ENCODE assay signal across 8 cellular contexts in the genomic region with DNA sequence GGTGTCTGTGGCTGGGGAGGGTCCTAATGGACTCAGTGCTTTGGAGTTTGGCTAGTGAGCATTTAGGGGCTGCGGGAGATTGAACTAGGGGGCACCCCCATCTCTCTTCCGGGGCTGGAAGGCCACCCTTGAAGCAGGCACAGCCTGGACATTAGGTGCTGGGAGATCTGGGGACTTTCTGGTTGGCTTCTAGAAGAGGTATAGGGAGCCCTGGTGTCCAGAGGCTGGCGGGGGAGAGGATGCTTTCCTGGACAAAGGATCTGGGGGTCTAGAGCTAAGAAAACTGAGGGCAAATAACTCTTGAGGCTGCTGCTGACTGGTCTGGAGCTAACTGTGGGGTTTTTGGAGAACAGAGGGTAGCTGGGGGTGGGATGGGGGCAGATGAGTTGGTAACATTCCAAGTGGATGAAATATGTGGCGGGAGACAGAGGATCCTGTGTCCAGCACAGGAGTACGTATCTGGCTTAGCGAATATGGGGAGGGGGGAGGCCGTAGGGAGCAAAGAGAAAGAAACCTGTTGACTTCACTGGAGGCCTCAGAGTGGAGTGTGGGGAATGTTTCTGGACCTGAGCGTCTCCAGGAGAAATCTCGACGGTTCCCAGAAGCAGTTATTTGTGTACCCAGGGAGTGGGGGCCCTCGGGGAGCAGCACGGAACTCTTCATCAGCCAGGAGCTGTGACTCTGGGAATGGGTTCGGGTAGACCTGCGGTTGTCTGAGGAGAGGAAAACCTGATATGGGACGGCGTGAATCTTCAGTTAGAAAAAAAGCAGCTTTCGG. TPM values are rescaled to one million over a fixed set of nuclear protein-coding genes. Genes with fewer than 3 reads are reported as not detected.
A peak's percentile ranks its signal among the peaks of the same experiment; 100 is the strongest.
DNase-seq lines count a peak whose midpoint lies in the region; ATAC-seq and TF ChIP-seq lines count a peak whose summit lies in the region.

No MANE protein-coding gene starts in this region.

- TF ChIP-seq CTCF in HCT116 (IDR thresholded peaks at IDR 0.05 in 2 of 3, conservative IDR thresholded peaks at IDR 0.05 in 1 of 3; ENCODE audit: borderline replicate concordance in 1 of 3, insufficient read depth in 1 of 3, low read depth in 2 of 3, low read length in 2 of 3) = no peak
- TF ChIP-seq CTCF in fibroblast of the aortic adventitia (IDR thresholded peaks at IDR 0.05; ENCODE audit: insufficient read depth, low read length) = no peak
- TF ChIP-seq CTCF in prostate gland (IDR thresholded peaks at IDR 0.05) = no peak

- CTCF ChIA-PET in HCT116 (lab: Charles Lee) = interaction anchor here (0.7 kb wide), 2 partner anchors 72 to 174 kb away, joined by 3 read pairs; no protein-coding TSS in a partner anchor

- 8% methylated on average over 17 of the region's 17 CpGs for WGBS in prostate gland

- H3K27me3 ChIP-seq in HCT116 (ENCODE audit: insufficient read depth, low read length) = no peaks in the 10 kb centered on the region
- no peaks in the 10 kb centered on the region for H3K27me3 ChIP-seq in prostate gland (replicated peaks; ENCODE audit: insufficient read depth)

- TF ChIP-seq RAD21 in HCT116 (IDR thresholded peaks at IDR 0.05; ENCODE audit: low read depth) = no peak

- no peaks in the 10 kb centered on the region for H4K20me1 ChIP-seq in HCT116 (ENCODE audit: insufficient read depth)

- TF ChIP-seq POLR2A in HCT116 (IDR thresholded peaks at IDR 0.05; ENCODE audit: borderline replicate concordance, extremely low read depth, insufficient read depth, insufficient read length) = no peak
- no peak for TF ChIP-seq POLR2A in prostate gland (IDR thresholded peaks at IDR 0.05)

- peak overlapping the region; percentile 85 for H3K4me2 ChIP-seq in HCT116 (ENCODE audit: low read length)

- RAD21 ChIA-PET in HCT116 (lab: Charles Lee; ENCODE audit: low non-redundant PET in 1 of 2, low total read pairs in 2 of 2, uncharacterized antibody in 2 of 2, unreplicated experiment in 2 of 2) = no interaction called here

- peaks cover 64% of the 10 kb centered on the region for H3K79me2 ChIP-seq in HCT116 (ENCODE audit: insufficient read depth, low read length)

- H3K4me3 ChIP-seq in HCT116 (replicated peaks in 1 of 2; ENCODE audit: low read depth in 1 of 2, low read length in 2 of 2) (peak overlapping the region; percentile 89 to 94), fibroblast of the aortic adventitia (ENCODE audit: low read depth, low read length) (peak overlapping the region; percentile 86), prostate gland (peak overlapping the region; percentile 95 to 97)

- peak overlapping the region; percentile 100 for H3K9ac ChIP-seq in HCT116 (ENCODE audit: low read length)

- peak; percentile 24 for DNase-seq in AG08396 (ENCODE audit: low spot score)
- DNase-seq in HCT116 (ENCODE audit: low read depth, low spot score) = no peak
- peak; percentile 59 for DNase-seq in activated CD8-positive, alpha-beta memory T cell treated with anti-CD3 and anti-CD28 coated beads for 24 hours
- DNase-seq in fibroblast of the aortic adventitia (ENCODE audit: low read depth) = peak; percentile 28
- DNase-seq in prostate gland (ENCODE audit: low spot score) = peak; percentile 26

- no peaks in the 10 kb centered on the region for H3K9me3 ChIP-seq in HCT116 (ENCODE audit: control insufficient read depth in 1 of 2, insufficient read depth in 1 of 2, low read depth in 1 of 2, low read length in 2 of 2)
- H3K9me3 ChIP-seq in prostate gland = no peaks in the 10 kb centered on the region

- BruUV-seq in HCT116 (replicated peaks; lab: Mats Ljungman, UMichigan) = no TSS peak

- H3K36me3 ChIP-seq in HCT116 (ENCODE audit: control insufficient read depth in 1 of 2, insufficient read depth in 2 of 2, low read length in 2 of 2) (peaks cover 22 to 26% of the 10 kb centered on the region in 2 experiments; a peak in 3 of 4 replicates), prostate gland (peaks cover 0 to 11% of the 10 kb centered on the region in 2 donors)

- no peaks in the 10 kb centered on the region for H3K9me2 ChIP-seq in HCT116 (ENCODE audit: insufficient read depth)

- POLR2A ChIA-PET in HCT116 (lab: Charles Lee) = no interaction called here

- H2AFZ ChIP-seq in HCT116 (ENCODE audit: low read depth, low read length, poor library complexity, severe bottlenecking) = no peak overlapping the region

- H3K27ac ChIP-seq in HCT116 (ENCODE audit: low read depth, low read length) (peak overlapping the region; percentile 100), prostate gland (peak overlapping the region; percentile 99 to 100)

- intact Hi-C loops in HCT116 (cut with micrococcal nuclease) (no loop called here), prostate gland (cut with DNase I) (loop anchor here (2.0 kb wide), 1 partner anchor 43 kb away; no protein-coding TSS in a partner anchor)

- H3K4me1 ChIP-seq in HCT116 (ENCODE audit: control insufficient read depth in 1 of 2, insufficient read depth in 2 of 2, low read length in 2 of 2) = peaks cover 3 to 21% of the 10 kb centered on the region in 2 experiments; a peak in 3 of 4 replicates
- peaks cover 19% of the 10 kb centered on the region for H3K4me1 ChIP-seq in prostate gland (replicated peaks)

- ATAC-seq in HCT116 (no peak), GM19467 (IDR thresholded peaks at IDR 0.05; ENCODE audit: unreplicated experiment) (no peak), HG03432 (IDR thresholded peaks at IDR 0.05; ENCODE audit: unreplicated experiment) (no peak), HG02571 (IDR thresholded peaks at IDR 0.05; ENCODE audit: unreplicated experiment) (no peak)

TF ChIP-seq in HCT116, 20 proteins besides CTCF, POLR2A, EP300 and RAD21:
- no peak for TF ChIP-seq POLR2AphosphoS5 (IDR thresholded peaks at IDR 0.05; ENCODE audit: low read depth, low read length)
- no peak for TF ChIP-seq TCF7L2 (IDR thresholded peaks at IDR 0.05; ENCODE audit: borderline replicate concordance, extremely low read depth, insufficient read depth, insufficient read length)
- no peak for TF ChIP-seq YY1 (IDR thresholded peaks at IDR 0.05; ENCODE audit: extremely low read depth, insufficient replicate concordance, low read depth, low read length)
- TF ChIP-seq, protein P1, sequence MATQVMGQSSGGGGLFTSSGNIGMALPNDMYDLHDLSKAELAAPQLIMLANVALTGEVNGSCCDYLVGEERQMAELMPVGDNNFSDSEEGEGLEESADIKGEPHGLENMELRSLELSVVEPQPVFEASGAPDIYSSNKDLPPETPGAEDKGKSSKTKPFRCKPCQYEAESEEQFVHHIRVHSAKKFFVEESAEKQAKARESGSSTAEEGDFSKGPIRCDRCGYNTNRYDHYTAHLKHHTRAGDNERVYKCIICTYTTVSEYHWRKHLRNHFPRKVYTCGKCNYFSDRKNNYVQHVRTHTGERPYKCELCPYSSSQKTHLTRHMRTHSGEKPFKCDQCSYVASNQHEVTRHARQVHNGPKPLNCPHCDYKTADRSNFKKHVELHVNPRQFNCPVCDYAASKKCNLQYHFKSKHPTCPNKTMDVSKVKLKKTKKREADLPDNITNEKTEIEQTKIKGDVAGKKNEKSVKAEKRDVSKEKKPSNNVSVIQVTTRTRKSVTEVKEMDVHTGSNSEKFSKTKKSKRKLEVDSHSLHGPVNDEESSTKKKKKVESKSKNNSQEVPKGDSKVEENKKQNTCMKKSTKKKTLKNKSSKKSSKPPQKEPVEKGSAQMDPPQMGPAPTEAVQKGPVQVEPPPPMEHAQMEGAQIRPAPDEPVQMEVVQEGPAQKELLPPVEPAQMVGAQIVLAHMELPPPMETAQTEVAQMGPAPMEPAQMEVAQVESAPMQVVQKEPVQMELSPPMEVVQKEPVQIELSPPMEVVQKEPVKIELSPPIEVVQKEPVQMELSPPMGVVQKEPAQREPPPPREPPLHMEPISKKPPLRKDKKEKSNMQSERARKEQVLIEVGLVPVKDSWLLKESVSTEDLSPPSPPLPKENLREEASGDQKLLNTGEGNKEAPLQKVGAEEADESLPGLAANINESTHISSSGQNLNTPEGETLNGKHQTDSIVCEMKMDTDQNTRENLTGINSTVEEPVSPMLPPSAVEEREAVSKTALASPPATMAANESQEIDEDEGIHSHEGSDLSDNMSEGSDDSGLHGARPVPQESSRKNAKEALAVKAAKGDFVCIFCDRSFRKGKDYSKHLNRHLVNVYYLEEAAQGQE (IDR thresholded peaks at IDR 0.05; ENCODE audit: low read depth) = no peak
- TF ChIP-seq SP1 (IDR thresholded peaks at IDR 0.05; ENCODE audit: low read depth) = no peak
- no peak for TF ChIP-seq ELF1 (IDR thresholded peaks at IDR 0.05; ENCODE audit: borderline replicate concordance, low read depth)
- TF ChIP-seq ZNF274 (IDR thresholded peaks at IDR 0.05; ENCODE audit: low read depth, low read length) = no peak

RNA-seq across cellular contexts. Expression of a gene that starts 1.4 kb away (rescaled TPM):
- total RNA-seq in HCT116 (2021; ENCODE audit: unreplicated experiment) (201 TPM), fibroblast of the aortic adventitia (ENCODE audit: low replicate concordance) (98.4 and 108 TPM in 2 replicates), prostate gland (100 to 1,000 TPM; 133 to 183 TPM)
- 122 and 130 TPM in 2 replicates for polyA plus RNA-seq in HCT116 (2012)

RNA-seq across cellular contexts. Expression of a gene that starts 44.4 kb away (rescaled TPM):
- 23.0 TPM for total RNA-seq in HCT116 (2021; ENCODE audit: unreplicated experiment)
- polyA plus RNA-seq in HCT116 (2012) = 19.4 and 21.3 TPM in 2 replicates
- 7.9 and 11.4 TPM in 2 replicates for total RNA-seq in fibroblast of the aortic adventitia (ENCODE audit: low replicate concordance)
- 10 to 100 TPM; 21.0 to 34.4 TPM for total RNA-seq in prostate gland

RNA-seq across cellular contexts. Expression of a gene that starts 46.5 kb away (rescaled TPM):
- total RNA-seq in HCT116 (2021; ENCODE audit: unreplicated experiment) = 47.4 TPM
- polyA plus RNA-seq in HCT116 (2012) = 48.4 and 49.6 TPM in 2 replicates
- total RNA-seq in fibroblast of the aortic adventitia (ENCODE audit: low replicate concordance) = 121 and 305 TPM in 2 replicates
- 100 to 1,000 TPM in 1 of 2 donors, 10 to 100 TPM in 1; 26.1 to 168 TPM for total RNA-seq in prostate gland
